In the genomic region with DNA sequence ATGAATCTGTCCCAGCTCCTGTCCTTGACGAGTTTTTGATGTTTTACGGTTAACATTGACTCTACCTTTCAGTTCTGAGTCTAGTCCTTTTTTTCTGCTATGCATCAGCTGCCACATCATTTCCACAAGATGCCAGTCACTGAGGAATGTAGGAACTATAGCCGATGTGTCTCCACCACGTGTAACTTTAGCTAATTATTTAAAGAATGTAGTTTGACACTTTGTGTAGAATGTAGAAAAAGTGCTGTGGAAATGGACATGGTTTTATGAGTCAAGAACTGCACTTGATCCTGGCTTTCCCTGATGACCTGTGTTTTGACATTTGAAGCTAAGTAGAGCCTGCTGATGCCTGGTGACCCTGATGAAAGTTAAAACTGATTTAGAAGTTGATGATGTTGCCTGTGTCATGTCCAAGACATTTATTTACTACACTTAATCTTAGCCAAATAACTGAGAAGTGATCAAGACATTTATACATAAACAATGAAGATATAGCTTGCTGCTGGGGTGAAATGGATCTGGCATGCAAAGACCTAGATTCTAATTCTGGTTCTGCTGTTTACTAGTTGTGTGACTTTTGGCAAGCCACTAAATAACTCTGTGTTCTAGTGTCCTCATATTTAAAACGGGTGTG, we compare ENCODE assay signal across 17 cellular contexts. TPM values are rescaled to one million over a fixed set of nuclear protein-coding genes. Genes with fewer than 3 reads are reported as not detected.
DNase-seq lines count a peak whose midpoint lies in the region; ATAC-seq and TF ChIP-seq lines count a peak whose summit lies in the region.
"Had no signal": no experiment of that assay in that cellular context is flagged by ENCODE, and none has a peak within 500 bp of the region (broad histone marks: within the 10 kb centered on the region; RNA-seq: fewer than 3 reads in every experiment).

No MANE protein-coding gene starts in this region.

- CTCF ChIA-PET in Calu3 (lab: Charles Lee): no interaction called here

- H3K4me1 ChIP-seq in right atrium auricular region: peaks cover 0 to 26% of the 10 kb centered on the region in 2 donors

- no peak overlapping the region for H3K27ac Mint-ChIP-seq in T-helper 2 cell treated with Interferon-gamma antibody and Interleukin-4, amounts not matched to agents 5 μg/mL and 100 μg/mL, for 36 hours
- no peak overlapping the region for H3K27ac Mint-ChIP-seq in Calu3 (ENCODE audit: unreplicated experiment)
- no peak overlapping the region for H3K27ac Mint-ChIP-seq in stimulated activated naive B cell treated with anti-CD40 and anti-IgM and Interleukin-4, amounts not matched to agents 10 μg/mL and 1 μg/mL and 100 μg/mL, for 72 hours
- H3K27ac Mint-ChIP-seq: activated T-helper 1 cell treated with anti-CD3 and anti-CD28 coated beads, Interleukin-12 subunit alpha, Interleukin-12 subunit beta, Interleukin-2, Interleukin-4 antibody, amounts not matched to agents 30 ng/mL and 10 ng/mL and 1 ng/mL, durations not matched to agents 14 hours and 24 hours and 36 hours; CD4-positive, alpha-beta T cell; stimulated activated memory B cell treated with anti-CD40 and anti-IgM and Interleukin-4, amounts not matched to agents 10 μg/mL and 1 μg/mL and 100 μg/mL, for 72 hours had no signal

- H3K9me3 ChIP-seq in right atrium auricular region: no peaks in the 10 kb centered on the region
- H3K9me3 ChIP-seq: tibial artery had no signal

- peaks cover 8% of the 10 kb centered on the region for H3K4me1 Mint-ChIP-seq in T-helper 2 cell treated with Interferon-gamma antibody and Interleukin-4, amounts not matched to agents 5 μg/mL and 100 μg/mL, for 36 hours (ENCODE audit: low read depth)
- H3K4me1 Mint-ChIP-seq in Calu3 (ENCODE audit: low read depth, unreplicated experiment): peaks cover 39% of the 10 kb centered on the region
- peaks cover 6 to 13% of the 10 kb centered on the region in 2 donors for H3K4me1 Mint-ChIP-seq in stimulated activated naive B cell treated with anti-CD40 and anti-IgM and Interleukin-4, amounts not matched to agents 10 μg/mL and 1 μg/mL and 100 μg/mL, for 72 hours

- peak overlapping the region; percentile 54 to 67 for H3K27ac ChIP-seq in right atrium auricular region
- H3K27ac ChIP-seq: cardiac muscle cell, tibial artery had no signal

- H3K27me3 Mint-ChIP-seq in T-helper 2 cell treated with Interferon-gamma antibody and Interleukin-4, amounts not matched to agents 5 μg/mL and 100 μg/mL, for 36 hours (ENCODE audit: low read depth): peaks cover 29% of the 10 kb centered on the region
- no peaks in the 10 kb centered on the region for H3K27me3 Mint-ChIP-seq in Calu3 (ENCODE audit: unreplicated experiment)
- peaks cover 4 to 6% of the 10 kb centered on the region in 2 donors for H3K27me3 Mint-ChIP-seq in stimulated activated naive B cell treated with anti-CD40 and anti-IgM and Interleukin-4, amounts not matched to agents 10 μg/mL and 1 μg/mL and 100 μg/mL, for 72 hours
- H3K27me3 Mint-ChIP-seq: stimulated activated memory B cell treated with anti-CD40 and anti-IgM and Interleukin-4, amounts not matched to agents 10 μg/mL and 1 μg/mL and 100 μg/mL, for 72 hours had no signal

- H3K4me3 ChIP-seq in right atrium auricular region: no peak overlapping the region
- H3K4me3 ChIP-seq: cardiac muscle cell, tibial artery had no signal

- H3K27me3 ChIP-seq in right atrium auricular region: no peaks in the 10 kb centered on the region
- H3K27me3 ChIP-seq: cardiac muscle cell, tibial artery had no signal

- BruUV-seq in Calu3 (replicated peaks; lab: Mats Ljungman, UMichigan): no TSS peak

- H3K9me3 Mint-ChIP-seq in T-helper 2 cell treated with Interferon-gamma antibody and Interleukin-4, amounts not matched to agents 5 μg/mL and 100 μg/mL, for 36 hours: no peaks in the 10 kb centered on the region
- no peaks in the 10 kb centered on the region for H3K9me3 Mint-ChIP-seq in Calu3 (ENCODE audit: low read depth, unreplicated experiment)
- H3K9me3 Mint-ChIP-seq in stimulated activated naive B cell treated with anti-CD40 and anti-IgM and Interleukin-4, amounts not matched to agents 10 μg/mL and 1 μg/mL and 100 μg/mL, for 72 hours: no peaks in the 10 kb centered on the region
- H3K9me3 Mint-ChIP-seq: activated T-helper 1 cell treated with anti-CD3 and anti-CD28 coated beads, Interleukin-12 subunit alpha, Interleukin-12 subunit beta, Interleukin-2, Interleukin-4 antibody, amounts not matched to agents 30 ng/mL and 10 ng/mL and 1 ng/mL, durations not matched to agents 14 hours and 24 hours and 36 hours; CD4-positive, alpha-beta T cell; stimulated activated memory B cell treated with anti-CD40 and anti-IgM and Interleukin-4, amounts not matched to agents 10 μg/mL and 1 μg/mL and 100 μg/mL, for 72 hours had no signal

- intact Hi-C loops in cardiac septum (cut with DNase I) (no loop called here), Calu3 (cut with micrococcal nuclease; ENCODE audit: unreplicated experiment) (no loop called here)

- no peaks in the 10 kb centered on the region for H3K36me3 ChIP-seq in right atrium auricular region
- H3K36me3 ChIP-seq: cardiac muscle cell, tibial artery had no signal

- TF ChIP-seq CTCF in right atrium auricular region (IDR thresholded peaks at IDR 0.05) (no peak), Calu3 (IDR thresholded peaks at IDR 0.05; ENCODE audit: unreplicated experiment) (no peak)

- H3K36me3 Mint-ChIP-seq in T-helper 2 cell treated with Interferon-gamma antibody and Interleukin-4, amounts not matched to agents 5 μg/mL and 100 μg/mL, for 36 hours (ENCODE audit: low read depth): peaks cover 4% of the 10 kb centered on the region
- peaks cover 7% of the 10 kb centered on the region for H3K36me3 Mint-ChIP-seq in Calu3 (ENCODE audit: insufficient read depth, unreplicated experiment)
- no peaks in the 10 kb centered on the region for H3K36me3 Mint-ChIP-seq in stimulated activated naive B cell treated with anti-CD40 and anti-IgM and Interleukin-4, amounts not matched to agents 10 μg/mL and 1 μg/mL and 100 μg/mL, for 72 hours
- H3K36me3 Mint-ChIP-seq: stimulated activated memory B cell treated with anti-CD40 and anti-IgM and Interleukin-4, amounts not matched to agents 10 μg/mL and 1 μg/mL and 100 μg/mL, for 72 hours had no signal

- no peak for DNase-seq in right atrium auricular region (ENCODE audit: low spot score)
- no peak for DNase-seq in cardiac septum (ENCODE audit: low spot score)
- peak; percentile 27 for DNase-seq in amniotic epithelial cell (ENCODE audit: low read depth)
- peak; percentile 70 for DNase-seq in kidney glomerular epithelial cell (lab: John Stamatoyannopoulos, UW)
- no peak for DNase-seq in T-helper 2 cell treated with Interferon-gamma antibody and Interleukin-4, amounts not matched to agents 5 μg/mL and 100 μg/mL, for 36 hours (ENCODE audit: low spot score)
- no peak for DNase-seq in Calu3
- no peak for DNase-seq in SKM-1 (lab: John Stamatoyannopoulos, UW; ENCODE audit: unreplicated experiment)
- no peak for DNase-seq in stimulated activated naive B cell treated with anti-CD40 and anti-IgM and Interleukin-4, amounts not matched to agents 10 μg/mL and 1 μg/mL and 100 μg/mL, for 72 hours
- DNase-seq: CD4-positive, alpha-beta T cell; KBM-7; NCI-H1105; NCI-H69; stimulated activated CD4-positive, alpha-beta T cell treated with anti-CD3 and anti-CD28 coated beads, Interleukin-12 subunit alpha, Interleukin-12 subunit beta, amount 100 ng/mL, for 4 hours; tibial artery had no signal

- no peak for ATAC-seq in stimulated activated naive B cell treated with anti-CD40 and anti-IgM and Interleukin-4, amounts not matched to agents 10 μg/mL and 1 μg/mL and 100 μg/mL, for 72 hours (replicated peaks)
- ATAC-seq: stimulated activated memory B cell treated with anti-CD40 and anti-IgM and Interleukin-4, amounts not matched to agents 10 μg/mL and 1 μg/mL and 100 μg/mL, for 72 hours had no signal

- H3K4me3 Mint-ChIP-seq in T-helper 2 cell treated with Interferon-gamma antibody and Interleukin-4, amounts not matched to agents 5 μg/mL and 100 μg/mL, for 36 hours: no peak overlapping the region
- no peak overlapping the region for H3K4me3 Mint-ChIP-seq in Calu3 (ENCODE audit: low read depth, unreplicated experiment)
- no peak overlapping the region for H3K4me3 Mint-ChIP-seq in stimulated activated naive B cell treated with anti-CD40 and anti-IgM and Interleukin-4, amounts not matched to agents 10 μg/mL and 1 μg/mL and 100 μg/mL, for 72 hours
- H3K4me3 Mint-ChIP-seq: activated T-helper 1 cell treated with anti-CD3 and anti-CD28 coated beads, Interleukin-12 subunit alpha, Interleukin-12 subunit beta, Interleukin-2, Interleukin-4 antibody, amounts not matched to agents 30 ng/mL and 10 ng/mL and 1 ng/mL, durations not matched to agents 14 hours and 24 hours and 36 hours; CD4-positive, alpha-beta T cell; stimulated activated memory B cell treated with anti-CD40 and anti-IgM and Interleukin-4, amounts not matched to agents 10 μg/mL and 1 μg/mL and 100 μg/mL, for 72 hours had no signal

RNA-seq across cellular contexts. Expression of gene OSBPL9, which starts 4.4 kb away (rescaled TPM):
- total RNA-seq in right atrium auricular region: 10 to 100 TPM; 60.0 to 60.8 TPM
- total RNA-seq in cardiac septum: 48.7 TPM
- 64.4 and 67.6 TPM in 2 replicates for total RNA-seq in Calu3 (2022)

Comparison
In these comparisons a context has a peak if more than half of its experiments do, and no peak if none do; other contexts are left out.
1. DNase-seq: peak in amniotic epithelial cell (single experiment) and kidney glomerular epithelial cell (single experiment); none in right atrium auricular region (single experiment), cardiac septum (single experiment), T-helper 2 cell treated with Interferon-gamma antibody and Interleukin-4, amounts not matched to agents 5 μg/mL and 100 μg/mL, for 36 hours (single experiment), Calu3 (single experiment), SKM-1 (single experiment) and stimulated activated naive B cell treated with anti-CD40 and anti-IgM and Interleukin-4, amounts not matched to agents 10 μg/mL and 1 μg/mL and 100 μg/mL, for 72 hours (single experiment).